9 cellular contexts compared by ENCODE assay signal in the genomic region with DNA sequence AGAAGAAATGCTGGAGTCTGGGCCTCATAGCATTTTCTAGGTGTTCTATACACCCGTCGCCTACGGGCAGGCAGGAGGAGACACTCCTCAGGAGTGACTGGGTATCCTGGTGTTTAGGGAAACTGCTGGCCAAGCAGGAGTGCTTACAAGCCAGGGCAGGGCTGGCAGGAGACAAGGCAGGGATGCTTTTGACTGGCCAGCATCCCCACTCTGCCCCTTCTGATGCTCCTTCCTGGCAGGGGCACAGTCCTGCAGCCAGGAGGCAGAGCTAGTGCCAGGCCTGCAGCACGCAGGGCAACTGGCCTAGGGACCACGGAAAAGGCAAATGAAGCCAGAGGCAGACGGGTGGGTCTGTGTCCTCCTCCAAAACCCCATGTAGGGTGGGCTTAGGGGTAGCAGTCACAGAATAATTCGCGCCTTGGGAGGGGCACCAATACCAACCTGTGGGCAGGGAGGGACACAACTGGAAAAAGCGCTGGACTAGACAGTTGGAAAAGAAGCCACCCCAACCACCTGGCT. TPM values are rescaled to one million over a fixed set of nuclear protein-coding genes. Genes with fewer than 3 reads are reported as not detected.
DNase-seq lines count a peak whose midpoint lies in the region; ATAC-seq and TF ChIP-seq lines count a peak whose summit lies in the region.
"Had no signal": no experiment of that assay in that cellular context is flagged by ENCODE, and none has a peak within 500 bp of the region (broad histone marks: within the 10 kb centered on the region; RNA-seq: fewer than 3 reads in every experiment).

No MANE protein-coding gene starts in this region.

- TF ChIP-seq EP300 in upper lobe of left lung (IDR thresholded peaks at IDR 0.05), result no peak

- no peaks in the 10 kb centered on the region for H3K27me3 ChIP-seq in BJ (ENCODE audit: control insufficient read depth, insufficient read depth, low read length)
- peaks cover 60% of the 10 kb centered on the region for H3K27me3 ChIP-seq in HUES6 (ENCODE audit: control insufficient read depth, insufficient read depth, low read length)
- no peaks in the 10 kb centered on the region for H3K27me3 ChIP-seq in ascending aorta
- no peaks in the 10 kb centered on the region for H3K27me3 ChIP-seq in lower lobe of right lung (ENCODE audit: low read depth)
- H3K27me3 ChIP-seq in upper lobe of left lung, result no peaks in the 10 kb centered on the region

- CTCF ChIA-PET in BJ (lab: Yijun Ruan, JAX), result interaction anchor here (0.7 to 12.2 kb wide), 9 partner anchors 12 to 57 kb away, joined by 3 to 197 read pairs (median 3); no protein-coding TSS in a partner anchor

- 74 to 77% methylated on average over 6 to 9 of the region's 9 CpGs for WGBS in upper lobe of left lung, 2 donors

- TF ChIP-seq CTCF in BJ (IDR thresholded peaks at IDR 0.05; ENCODE audit: insufficient read depth, low read depth, low read length) (peak; percentile 59), ascending aorta (IDR thresholded peaks at IDR 0.05) (no peak), lower lobe of right lung (IDR thresholded peaks at IDR 0.05) (no peak), upper lobe of left lung (IDR thresholded peaks at IDR 0.05) (peak in 1 of 6 experiments; percentile 17)

- H3K4me1 ChIP-seq in HUES6 (ENCODE audit: control insufficient read depth, insufficient read depth, low read length), result peaks cover 40% of the 10 kb centered on the region
- H3K4me1 ChIP-seq in ascending aorta, result peaks cover 9 to 24% of the 10 kb centered on the region in 2 donors
- H3K4me1 ChIP-seq in lower lobe of right lung, result peaks cover 50% of the 10 kb centered on the region
- H3K4me1 ChIP-seq in upper lobe of left lung, result peaks cover 40 to 56% (median 47%) of the 10 kb centered on the region in 4 donors

- peak overlapping the region; percentile 75 for H3K9ac ChIP-seq in HUES6 (ENCODE audit: low read length)

- POLR2A ChIA-PET in BJ (lab: Charles Lee), result no interaction called here

- H3K4me3 ChIP-seq in BJ (ENCODE audit: low read depth, low read length) (peak overlapping the region; percentile 82), HUES6 (ENCODE audit: low read depth, low read length) (peak overlapping the region; percentile 73), ascending aorta (peak overlapping the region; percentile 65 to 77), lower lobe of right lung (peak overlapping the region; percentile 75), upper lobe of left lung (peak overlapping the region in 3 of 4 donors; percentile 74 to 94 (median 77))

- TF ChIP-seq POLR2A in upper lobe of left lung (IDR thresholded peaks at IDR 0.05), result no peak

- intact Hi-C loops in ascending aorta (cut with DNase I), result no loop called here
- intact Hi-C loops in lower lobe of right lung (cut with DNase I), result no loop called here

- H3K36me3 ChIP-seq in BJ (ENCODE audit: control insufficient read depth, insufficient read depth, low read length), result peaks cover 12% of the 10 kb centered on the region
- H3K36me3 ChIP-seq in HUES6 (ENCODE audit: control insufficient read depth, insufficient read depth, low read length), result peaks cover 12% of the 10 kb centered on the region; the same call in 1 of the 2 replicates
- peaks cover 11 to 16% of the 10 kb centered on the region in 2 donors for H3K36me3 ChIP-seq in ascending aorta
- H3K36me3 ChIP-seq in lower lobe of right lung, result peaks cover 21% of the 10 kb centered on the region
- H3K36me3 ChIP-seq in upper lobe of left lung, result peaks cover under 1 to 30% (median 18%) of the 10 kb centered on the region in 4 donors

- H3K9me3 ChIP-seq in HUES6 (ENCODE audit: control insufficient read depth, insufficient read depth, low read depth, low read length) (no peaks in the 10 kb centered on the region), ascending aorta (no peaks in the 10 kb centered on the region), lower lobe of right lung (no peaks in the 10 kb centered on the region), upper lobe of left lung (no peaks in the 10 kb centered on the region)

- H3K27ac ChIP-seq in HUES6 (ENCODE audit: low read depth, low read length), result no peak overlapping the region
- peak overlapping the region; percentile 55 to 66 for H3K27ac ChIP-seq in ascending aorta
- peak overlapping the region; percentile 65 for H3K27ac ChIP-seq in lower lobe of right lung
- peak overlapping the region in 3 of 4 donors; percentile 64 to 93 (median 65) for H3K27ac ChIP-seq in upper lobe of left lung

- ATAC-seq in lower lobe of right lung (no peak), upper lobe of left lung (ENCODE audit: low FRiP score in 2 of 2) (no peak)

- DNase-seq in BJ (ENCODE audit: low read depth) (no peak), ascending aorta (ENCODE audit: low spot score in 2 of 2) (no peak), lower lobe of right lung (no peak), upper lobe of left lung (no peak), T1000 (lab: John Stamatoyannopoulos, UW) (no peak), amniotic stem cell (lab: John Stamatoyannopoulos, UW) (no peak), HuH-7 (ENCODE audit: low spot score) (no peak)

RNA-seq across cellular contexts. Expression of gene IMPDH1, which starts 4.9 kb away (rescaled TPM):
- polyA plus RNA-seq in BJ (2011; rRNA removed), result 65.7 and 84.5 TPM in 2 replicates
- polyA minus RNA-seq in BJ (2011; rRNA and poly(A)+ RNA removed), result 109 and 116 TPM in 2 replicates
- 148 TPM for total RNA-seq in ascending aorta
- 93.4 TPM for total RNA-seq in lower lobe of right lung
- 100 to 1,000 TPM in 2 of 6 donors, 10 to 100 TPM in 4; 47.2 to 107 (median 81.5) TPM for total RNA-seq in upper lobe of left lung

RNA-seq across cellular contexts. Expression of gene PRRT4, which starts 43.4 kb away (rescaled TPM):
- 0.07 TPM in 1 of 2 replicates, not detected in the other for polyA plus RNA-seq in BJ (2011; rRNA removed)
- not detected in 2 replicates for polyA minus RNA-seq in BJ (2011; rRNA and poly(A)+ RNA removed)
- total RNA-seq in ascending aorta (7.6 TPM), lower lobe of right lung (0.47 TPM), upper lobe of left lung (10 to 100 TPM in 1 of 6 donors, 1 to 10 TPM in 2, under 1 TPM in 3; 0.30 to 10.5 (median 0.91) TPM)
- total RNA-seq: HT1080 had no signal

RNA-seq across cellular contexts. Expression of gene HILPDA, which starts 50.8 kb away (rescaled TPM):
- 16.0 and 21.5 TPM in 2 replicates for polyA plus RNA-seq in BJ (2011; rRNA removed)
- 13.0 and 14.8 TPM in 2 replicates for polyA minus RNA-seq in BJ (2011; rRNA and poly(A)+ RNA removed)
- 19.3 TPM for total RNA-seq in ascending aorta
- 13.1 TPM for total RNA-seq in lower lobe of right lung
- 10 to 100 TPM in 2 of 6 donors, 1 to 10 TPM in 4; 2.6 to 14.9 (median 7.3) TPM for total RNA-seq in upper lobe of left lung
